8 cellular contexts compared by ENCODE assay signal in genomic region chr1:168224991-168225390, GRCh38. TPM values are rescaled to one million over a fixed set of nuclear protein-coding genes. Genes with fewer than 3 reads are reported as not detected.
DNase-seq lines count a peak whose midpoint lies in the region; TF ChIP-seq lines count a peak whose summit lies in the region.

No MANE protein-coding gene starts in this region.

- H3K4me2 ChIP-seq in H9 (ENCODE audit: insufficient read depth, insufficient read length, low read length), result peak overlapping the region; percentile 56

- H3K23ac ChIP-seq in H9 (ENCODE audit: insufficient read length, low read depth, low read length), result no peak overlapping the region

- no peaks in the 10 kb centered on the region for H3K4me1 ChIP-seq in H9 (ENCODE audit: insufficient read depth, low read length)
- peaks cover 29% of the 10 kb centered on the region for H3K4me1 ChIP-seq in muscle layer of colon (ENCODE audit: insufficient read depth, low read length)

- H3K23me2 ChIP-seq in H9 (ENCODE audit: insufficient read length, low read depth, low read length, poor library complexity, severe bottlenecking), result peaks cover 8% of the 10 kb centered on the region

- no peak for TF ChIP-seq CTCF in AG10803 (conservative IDR thresholded peaks at IDR 0.05; ENCODE audit: low read length)
- no peak for TF ChIP-seq CTCF in H9 (conservative IDR thresholded peaks at IDR 0.05)

- H3T11ph ChIP-seq in H9 (ENCODE audit: low read length), result no peak overlapping the region

- no peak overlapping the region for H2BK12ac ChIP-seq in H9 (ENCODE audit: insufficient read length, low read depth, low read length)

- no peak overlapping the region for H2AFZ ChIP-seq in H9 (ENCODE audit: low read length)

- no peak overlapping the region for H2BK120ac ChIP-seq in H9 (ENCODE audit: low read depth, low read length, poor library complexity, severe bottlenecking)

- H3K27me3 Mint-ChIP-seq in H9 (ENCODE audit: low read depth), result peaks cover 15% of the 10 kb centered on the region
- peaks cover 10% of the 10 kb centered on the region for H3K27me3 Mint-ChIP-seq in activated naive CD8-positive, alpha-beta T cell treated with anti-CD3 and anti-CD28 coated beads for 36 hours

- H3K9me3 ChIP-seq in H9 (ENCODE audit: control insufficient read depth, low read depth, low read length), result no peaks in the 10 kb centered on the region
- no peaks in the 10 kb centered on the region for H3K9me3 ChIP-seq in muscle layer of colon (ENCODE audit: low read length)

- H3K9me3 Mint-ChIP-seq in H9, result peaks cover 5 to 6% of the 10 kb centered on the region in 2 experiments
- peaks cover 5% of the 10 kb centered on the region for H3K9me3 Mint-ChIP-seq in activated naive CD8-positive, alpha-beta T cell treated with anti-CD3 and anti-CD28 coated beads for 36 hours

- H3K56ac ChIP-seq in H9 (ENCODE audit: insufficient read length, low read depth, low read length), result no peak overlapping the region

- H3K14ac ChIP-seq in H9 (ENCODE audit: insufficient read depth, low read length), result no peak overlapping the region

- DNase-seq in AG10803 (ENCODE audit: low read depth) (no peak), H9 (no peak), G401 (ENCODE audit: low spot score) (no peak), mesenteric fat pad (ENCODE audit: low spot score) (no peak), CD1c-positive myeloid dendritic cell (ENCODE audit: extremely low spot score) (no peak)
- no peak for DNase-seq in activated naive CD8-positive, alpha-beta T cell treated with anti-CD3 and anti-CD28 coated beads for 36 hours
- no peak for DNase-seq in activated CD4-positive, alpha-beta T cell treated with anti-CD3 and anti-CD28 coated beads, Interleukin-2, amount 50 U/mL, for 1 hour

- H4K5ac ChIP-seq in H9 (ENCODE audit: insufficient read length, low read depth, low read length), result no peak overlapping the region

- no peak overlapping the region for H2AK5ac ChIP-seq in H9 (ENCODE audit: insufficient read length, low read length)

- H4K8ac ChIP-seq in H9 (replicated peaks; ENCODE audit: insufficient read length, low read depth, low read length), result no peak overlapping the region

- no peaks in the 10 kb centered on the region for H3K79me1 ChIP-seq in H9 (ENCODE audit: insufficient read depth, low read depth, low read length, poor library complexity, severe bottlenecking)

- no peak overlapping the region for H2BK15ac ChIP-seq in H9 (ENCODE audit: low read depth, low read length)

- H3K27ac ChIP-seq in H9 (ENCODE audit: insufficient read length, low read depth, low read length), result no peak overlapping the region
- no peak overlapping the region for H3K27ac ChIP-seq in muscle layer of colon (ENCODE audit: low read depth, low read length)

- H3K4me3 Mint-ChIP-seq in H9, result peak overlapping the region; percentile 79 to 84
- peak overlapping the region; percentile 91 for H3K4me3 Mint-ChIP-seq in activated naive CD8-positive, alpha-beta T cell treated with anti-CD3 and anti-CD28 coated beads for 36 hours

- H2BK20ac ChIP-seq in H9 (ENCODE audit: low read depth, low read length, poor library complexity, severe bottlenecking), result no peak overlapping the region

- H3K36me3 Mint-ChIP-seq in H9 (ENCODE audit: insufficient read depth in 1 of 3, low read depth in 3 of 3), result peaks cover 4 to 7% (median 4%) of the 10 kb centered on the region in 3 experiments; a peak in 5 of 7 replicates
- peaks cover 28% of the 10 kb centered on the region for H3K36me3 Mint-ChIP-seq in activated naive CD8-positive, alpha-beta T cell treated with anti-CD3 and anti-CD28 coated beads for 36 hours

- no peak overlapping the region for H3K18ac ChIP-seq in H9 (ENCODE audit: insufficient read length, low read depth, low read length)

- in situ Hi-C loops in G401 (cut with HindIII; ENCODE audit: low sequenced_read_pairs), result no loop called here

- H3K27me3 ChIP-seq in H9 (ENCODE audit: insufficient read depth, low read length) (peaks cover 2% of the 10 kb centered on the region; the same call in 1 of the 2 replicates), muscle layer of colon (ENCODE audit: control insufficient read depth in 1 of 2, insufficient read depth in 2 of 2, low read length in 2 of 2) (no peaks in the 10 kb centered on the region)

- H3K36me3 ChIP-seq in muscle layer of colon (ENCODE audit: insufficient read depth, low read length), result no peaks in the 10 kb centered on the region

- no peak overlapping the region for H4K91ac ChIP-seq in H9 (ENCODE audit: insufficient read length, low read depth, low read length)

- H3K79me2 ChIP-seq in H9 (ENCODE audit: insufficient read depth, low read length), result peaks cover 2% of the 10 kb centered on the region; the same call in 1 of the 2 replicates

- peak overlapping the region; percentile 87; the same call in 1 of the 2 replicates for H3K4me3 ChIP-seq in AG10803 (ENCODE audit: low read length)
- H3K4me3 ChIP-seq in muscle layer of colon (ENCODE audit: low read depth in 1 of 2, low read length in 2 of 2), result peak overlapping the region; percentile 78 to 88

- WGBS in H9 (ENCODE audit: extremely low coverage, insufficient read length, low lambda C conversion rate), result no CpG with 5 or more reads among the region's 3 CpGs

- no peak overlapping the region for H3K9ac ChIP-seq in H9 (ENCODE audit: extremely low read depth, insufficient read length, low read length)
- no peak overlapping the region for H3K9ac ChIP-seq in muscle layer of colon (ENCODE audit: low read length)

- no peak overlapping the region for H3K27ac Mint-ChIP-seq in H9
- H3K27ac Mint-ChIP-seq in activated naive CD8-positive, alpha-beta T cell treated with anti-CD3 and anti-CD28 coated beads for 36 hours, result peak overlapping the region; percentile 85

- no peak overlapping the region for H2BK5ac ChIP-seq in H9 (ENCODE audit: insufficient read length, low read length)

- no peak overlapping the region; the same call in 1 of the 2 replicates for H3K4ac ChIP-seq in H9 (ENCODE audit: low read depth, low read length)

- H4K20me1 ChIP-seq in H9 (ENCODE audit: control insufficient read depth, insufficient read depth, insufficient read length), result no peaks in the 10 kb centered on the region

- H3K4me1 Mint-ChIP-seq in H9, result peaks cover 13 to 23% of the 10 kb centered on the region in 2 experiments
- peaks cover 49% of the 10 kb centered on the region for H3K4me1 Mint-ChIP-seq in activated naive CD8-positive, alpha-beta T cell treated with anti-CD3 and anti-CD28 coated beads for 36 hours

RNA-seq across cellular contexts. Expression of gene SFT2D2, which starts 0.8 kb away (rescaled TPM):
- 28.4 and 32.1 TPM in 2 replicates for total RNA-seq in H9 (2021)
- 10 to 100 TPM; 32.7 to 32.8 TPM for total RNA-seq in activated naive CD8-positive, alpha-beta T cell treated with anti-CD3 and anti-CD28 coated beads for 36 hours
- total RNA-seq in G401 (2014; rRNA removed; shearing (Covaris generic)), result 9.2 and 18.4 TPM in 2 replicates
- total RNA-seq in mesenteric fat pad, result 53.3 TPM

RNA-seq across cellular contexts. Expression of gene TIPRL, which starts 46.2 kb away (rescaled TPM):
- total RNA-seq in H9 (2021) (24.0 and 24.4 TPM in 2 replicates), mesenteric fat pad (29.9 TPM)
- total RNA-seq in activated naive CD8-positive, alpha-beta T cell treated with anti-CD3 and anti-CD28 coated beads for 36 hours, result 10 to 100 TPM; 50.9 to 51.2 TPM
- total RNA-seq in G401 (2014; rRNA removed; shearing (Covaris generic)), result 23.8 and 41.4 TPM in 2 replicates

RNA-seq across cellular contexts. Expression of gene TBX19, which starts 55.7 kb away (rescaled TPM):
- total RNA-seq in H9 (2021) (0.37 and 0.48 TPM in 2 replicates), mesenteric fat pad (0.87 TPM)
- total RNA-seq in activated naive CD8-positive, alpha-beta T cell treated with anti-CD3 and anti-CD28 coated beads for 36 hours, result under 1 TPM; 0.40 to 0.56 TPM
- total RNA-seq in G401 (2014; rRNA removed; shearing (Covaris generic)), result 0.07 TPM in 1 of 2 replicates, not detected in the other
